In genomic region chr14:93160353-93160801, GRCh38 we compare ENCODE assay signal across 10 cellular contexts. TPM values are rescaled to one million over a fixed set of nuclear protein-coding genes. Genes with fewer than 3 reads are reported as not detected.
DNase-seq lines count a peak whose midpoint lies in the region; ATAC-seq and TF ChIP-seq lines count a peak whose summit lies in the region.
"Had no signal": no experiment of that assay in that cellular context is flagged by ENCODE, and none has a peak within 500 bp of the region (broad histone marks: within the 10 kb centered on the region; RNA-seq: fewer than 3 reads in every experiment).

No MANE protein-coding gene starts in this region.

- H3K27ac ChIP-seq in PC-3 (ENCODE audit: low read length) = no peak overlapping the region

- no peaks in the 10 kb centered on the region for H3K79me2 ChIP-seq in PC-3 (ENCODE audit: low read length)

- CTCF ChIA-PET in PC-3 (lab: Charles Lee) = interaction anchor here (0.6 to 1.1 kb wide), 5 partner anchors 28 to 471 kb away, joined by 3 to 8 read pairs (median 5); no protein-coding TSS in a partner anchor

- ATAC-seq in PC-3 (peak; percentile 76; the same call in 1 of the 2 replicates), HG03457 (IDR thresholded peaks at IDR 0.05; ENCODE audit: unreplicated experiment) (no peak), HG03342 (IDR thresholded peaks at IDR 0.05; ENCODE audit: unreplicated experiment) (no peak)

- no TSS peak for BruUV-seq in PC-3 (replicated peaks; lab: Mats Ljungman, UMichigan)

- DNase-seq in AG09309 (ENCODE audit: low read depth) = no peak
- DNase-seq in GM10266 (ENCODE audit: extremely low spot score) = no peak
- DNase-seq in PC-3 = peak; percentile 64
- DNase-seq in fibroblast of pulmonary artery (ENCODE audit: low read depth) = peak; percentile 28
- DNase-seq in NCI-H1417 treated with DMSO at 0.1 percent for 48 hours (lab: John Stamatoyannopoulos, UW) = no peak
- DNase-seq in activated naive CD4-positive, alpha-beta T cell treated with Interleukin-2 at 50 U/mL for 16 hours = no peak
- DNase-seq: amniotic stem cell, occipital lobe had no signal

- no peak overlapping the region for H3K9ac ChIP-seq in PC-3 (ENCODE audit: low read length)

- no peak overlapping the region for H3K4me3 ChIP-seq in AG09309 (ENCODE audit: control insufficient read depth, low read depth, low read length)
- H3K4me3 ChIP-seq in PC-3 (ENCODE audit: low read length) = no peak overlapping the region
- H3K4me3 ChIP-seq in fibroblast of pulmonary artery (replicated peaks; ENCODE audit: low read depth, low read length) = no peak overlapping the region

- no peaks in the 10 kb centered on the region for H3F3A ChIP-seq in PC-3 (ENCODE audit: low read length, unreplicated experiment)

- H3K4me1 ChIP-seq in PC-3 (ENCODE audit: insufficient read depth, low read length) = peaks cover 14% of the 10 kb centered on the region

- POLR2A ChIA-PET in PC-3 (lab: Charles Lee; ENCODE audit: unreplicated experiment) = no interaction called here

- no peaks in the 10 kb centered on the region for H3K36me3 ChIP-seq in PC-3 (ENCODE audit: low read depth, low read length)

- no peaks in the 10 kb centered on the region for H3K9me3 ChIP-seq in PC-3 (ENCODE audit: low read length)

- H4K20me1 ChIP-seq in PC-3 (ENCODE audit: low read length) = no peaks in the 10 kb centered on the region

- no peak overlapping the region for H3K4me2 ChIP-seq in PC-3 (ENCODE audit: low read length)

- no peaks in the 10 kb centered on the region for H3K27me3 ChIP-seq in PC-3 (ENCODE audit: low read length)

- no peaks in the 10 kb centered on the region for H3K9me2 ChIP-seq in PC-3 (replicated peaks; ENCODE audit: low read length)

- H2AFZ ChIP-seq in PC-3 (ENCODE audit: low read length) = no peak overlapping the region

- TF ChIP-seq CTCF in AG09309 (IDR thresholded peaks at IDR 0.05; ENCODE audit: control insufficient read depth, insufficient read depth, low read depth, low read length, missing control alignments) (peak; percentile 55), GM10266 (IDR thresholded peaks at IDR 0.05; ENCODE audit: control insufficient read depth, insufficient read depth, low read depth, missing control alignments) (peak; percentile 50), PC-3 (conservative IDR thresholded peaks at IDR 0.05; ENCODE audit: low read depth, low read length) (peak; percentile 57), fibroblast of pulmonary artery (IDR thresholded peaks at IDR 0.05; ENCODE audit: low read length, missing control alignments) (peak; percentile 52)

- intact Hi-C loops in PC-3 (cut with micrococcal nuclease) = no loop called here

RNA-seq across cellular contexts. Expression of gene MOAP1, which starts 24.3 kb away (rescaled TPM):
- total RNA-seq in PC-3 (2014; rRNA removed) = 10.3 and 15.6 TPM in 2 replicates

RNA-seq across cellular contexts. Expression of gene LYSET, which starts 24.7 kb away (rescaled TPM):
- total RNA-seq in PC-3 (2014; rRNA removed) = 6.9 and 11.5 TPM in 2 replicates

RNA-seq across cellular contexts. Expression of gene ITPK1, which starts 44.7 kb away (rescaled TPM):
- 66.2 and 81.1 TPM in 2 replicates for total RNA-seq in PC-3 (2014; rRNA removed)

RNA-seq across cellular contexts. Expression of gene GON7, which starts 46.5 kb away (rescaled TPM):
- 33.5 and 45.4 TPM in 2 replicates for total RNA-seq in PC-3 (2014; rRNA removed)

RNA-seq across cellular contexts. Expression of gene UBR7, which starts 46.7 kb away (rescaled TPM):
- total RNA-seq in PC-3 (2014; rRNA removed) = 61.1 and 61.3 TPM in 2 replicates

Comparison
In these comparisons a context has a peak if more than half of its experiments do, and no peak if none do; other contexts are left out.
1. DNase-seq: peak in PC-3 (single experiment) and fibroblast of pulmonary artery (single experiment); none in AG09309 (single experiment), GM10266 (single experiment), NCI-H1417 treated with DMSO at 0.1 percent for 48 hours (single experiment) and activated naive CD4-positive, alpha-beta T cell treated with Interleukin-2 at 50 U/mL for 16 hours (single experiment).
2. Peak in every context shown above with its lines, with median percentiles within 50 percentile points of each other: CTCF ChIP-seq.